Comparison of ENCODE assay signal across 1 cellular context in genomic region chr10:72297968-72298773, GRCh38.
TF ChIP-seq lines count a peak whose summit lies in the region.

No MANE protein-coding gene starts in this region.

TF ChIP-seq in A549, 52 proteins besides CTCF, POLR2A, EP300 and RAD21 (continued from another document):
- TF ChIP-seq GATA3 (IDR thresholded peaks at IDR 0.05; ENCODE audit: borderline replicate concordance) (0 out of 2 replicates have a peak, but pooled peaks have one; percentile 38), RARB (CRISPR knock-in tag; IDR thresholded peaks at IDR 0.05) (no peak; the same call in 1 of the 2 replicates), ZSCAN20 (CRISPR knock-in tag; IDR thresholded peaks at IDR 0.05) (peak; percentile 45; the same call in 1 of the 2 replicates), RFX5 (IDR thresholded peaks at IDR 0.05) (peak; percentile 70; the same call in 1 of the 2 replicates), ZFP36 (IDR thresholded peaks at IDR 0.05; ENCODE audit: borderline replicate concordance, partially characterized antibody) (no peak), CHD2 (IDR thresholded peaks at IDR 0.05; ENCODE audit: low read length, partially characterized antibody) (no peak), EHF (CRISPR knock-in tag; IDR thresholded peaks at IDR 0.05) (peak; percentile 92), HDAC2 (IDR thresholded peaks at IDR 0.05) (no peak), SREBF2 (IDR thresholded peaks at IDR 0.05) (no peak), KDM1A (IDR thresholded peaks at IDR 0.05; ENCODE audit: low read depth) (no peak), TP53 (CRISPR knock-in tag; IDR thresholded peaks at IDR 0.05) (0 out of 2 replicates have a peak, but pooled peaks have one; percentile 18), JUN (IDR thresholded peaks at IDR 0.05) (peak; percentile 19 to 83; a peak in 3 of 5 replicates)
- TF ChIP-seq, protein P1, sequence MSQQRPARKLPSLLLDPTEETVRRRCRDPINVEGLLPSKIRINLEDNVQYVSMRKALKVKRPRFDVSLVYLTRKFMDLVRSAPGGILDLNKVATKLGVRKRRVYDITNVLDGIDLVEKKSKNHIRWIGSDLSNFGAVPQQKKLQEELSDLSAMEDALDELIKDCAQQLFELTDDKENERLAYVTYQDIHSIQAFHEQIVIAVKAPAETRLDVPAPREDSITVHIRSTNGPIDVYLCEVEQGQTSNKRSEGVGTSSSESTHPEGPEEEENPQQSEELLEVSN (IDR thresholded peaks at IDR 0.05; ENCODE audit: borderline replicate concordance, low read depth), result peak; percentile 81
TF ChIP-seq in A549: peak in this region for 16.
